In genomic region chr17:57357830-57358426, GRCh38 we compare ENCODE assay signal across 10 cellular contexts.
DNase-seq lines count a peak whose midpoint lies in the region; ATAC-seq and TF ChIP-seq lines count a peak whose summit lies in the region.
"Had no signal": no experiment of that assay in that cellular context is flagged by ENCODE, and none has a peak within 500 bp of the region (broad histone marks: within the 10 kb centered on the region; RNA-seq: fewer than 3 reads in every experiment).

No MANE protein-coding gene starts in this region.

- no peak overlapping the region for H3K14ac ChIP-seq in neuronal stem cell (ENCODE audit: low read length)

- H4K91ac ChIP-seq in neuronal stem cell (ENCODE audit: low read depth, low read length, poor library complexity) = no peak overlapping the region

- no peak overlapping the region for H3K4ac ChIP-seq in neuronal stem cell (ENCODE audit: low read length)

- DNase-seq in neuronal stem cell (ENCODE audit: low spot score) (no peak), NCI-H748 (lab: John Stamatoyannopoulos, UW; ENCODE audit: unreplicated experiment) (no peak), NCI-H446 (lab: John Stamatoyannopoulos, UW) (no peak), DMS153 treated with DMSO at 0.1 percent for 48 hours (lab: John Stamatoyannopoulos, UW; ENCODE audit: unreplicated experiment) (no peak), Kasumi-1 (lab: John Stamatoyannopoulos, UW) (no peak)
- DNase-seq: effector CD8-positive, alpha-beta T cell; IMR-90 had no signal

- H2BK12ac ChIP-seq in neuronal stem cell (ENCODE audit: low read length) = no peak overlapping the region

- no peaks in the 10 kb centered on the region for H3K27me3 ChIP-seq in neuronal stem cell (ENCODE audit: control insufficient read depth in 3 of 3, insufficient read depth in 3 of 3, low read depth in 1 of 3, low read length in 3 of 3)

- no peak overlapping the region for H2AFZ ChIP-seq in neuronal stem cell (ENCODE audit: low read length)

- no peak overlapping the region for H2BK120ac ChIP-seq in neuronal stem cell (ENCODE audit: low read depth, low read length)

- no peak overlapping the region for H2BK15ac ChIP-seq in neuronal stem cell (ENCODE audit: low read length)

- H3K18ac ChIP-seq in neuronal stem cell (ENCODE audit: low read length) = no peak overlapping the region

- peaks cover 18 to 29% of the 10 kb centered on the region in 2 donors for H3K4me1 ChIP-seq in neuronal stem cell (ENCODE audit: control insufficient read depth in 2 of 2, insufficient read depth in 1 of 2, low read depth in 1 of 2, low read length in 2 of 2)

- no peaks in the 10 kb centered on the region for H3K79me1 ChIP-seq in neuronal stem cell (ENCODE audit: low read depth, low read length)

- H3K27ac ChIP-seq in VCaP (peak overlapping the region; percentile 100), neuronal stem cell (replicated peaks; ENCODE audit: low read length) (peak overlapping the region; percentile 89)

- H3K9me3 ChIP-seq in neuronal stem cell (replicated peaks in 1 of 2; ENCODE audit: control insufficient read depth in 2 of 2, insufficient read depth in 1 of 2, low read depth in 1 of 2, low read length in 2 of 2) = no peaks in the 10 kb centered on the region

- WGBS in neuronal stem cell (ENCODE audit: extremely low coverage in 2 of 2, insufficient read length in 2 of 2, insufficient replicate concordance in 1 of 2), 2 donors = no CpG with 5 or more reads among the region's 3 CpGs

- no peak overlapping the region for H2AK5ac ChIP-seq in neuronal stem cell (ENCODE audit: low read depth, low read length)

- peaks cover 0 to 4% of the 10 kb centered on the region in 2 donors for H3K36me3 ChIP-seq in neuronal stem cell (replicated peaks in 1 of 2; ENCODE audit: control insufficient read depth in 2 of 2, insufficient read depth in 2 of 2, low read length in 2 of 2)

- no peak overlapping the region for H3K9ac ChIP-seq in neuronal stem cell (ENCODE audit: low read depth, low read length, poor library complexity)

- no peak overlapping the region for H3K4me3 ChIP-seq in neuronal stem cell (ENCODE audit: low read length in 2 of 2)

- no peak overlapping the region for H3K23ac ChIP-seq in neuronal stem cell (ENCODE audit: low read depth, low read length, poor library complexity)

- no peak overlapping the region for H4K8ac ChIP-seq in neuronal stem cell (ENCODE audit: low read depth, low read length)

- no peak for TF ChIP-seq CTCF in VCaP (conservative IDR thresholded peaks at IDR 0.05)

- H3K4me2 ChIP-seq in neuronal stem cell (ENCODE audit: insufficient read depth, low read length, poor library complexity, severe bottlenecking) = peak overlapping the region; percentile 12

- no peak overlapping the region for H2BK5ac ChIP-seq in neuronal stem cell (ENCODE audit: low read length)

- ATAC-seq in GM18858 (IDR thresholded peaks at IDR 0.05; ENCODE audit: unreplicated experiment) = peak; percentile 46
- peak; percentile 61 for ATAC-seq in HG02588 (IDR thresholded peaks at IDR 0.05; ENCODE audit: unreplicated experiment)
